In genomic region chr5:103461223-103461622, GRCh38 we compare ENCODE assay signal across 17 cellular contexts.
DNase-seq lines count a peak whose midpoint lies in the region; ATAC-seq and TF ChIP-seq lines count a peak whose summit lies in the region.
"Had no signal": no experiment of that assay in that cellular context is flagged by ENCODE, and none has a peak within 500 bp of the region (broad histone marks: within the 10 kb centered on the region; RNA-seq: fewer than 3 reads in every experiment).

No MANE protein-coding gene starts in this region.

- no peak overlapping the region for H3K27ac ChIP-seq in upper lobe of right lung

- CTCF ChIA-PET in GM10248 (lab: Yijun Ruan, JAX): interaction anchor here (1.3 to 1.4 kb wide), 2 partner anchors 16 to 237 kb away, joined by 4 to 5 read pairs; no protein-coding TSS in a partner anchor

- no peaks in the 10 kb centered on the region for H3K4me1 ChIP-seq in upper lobe of right lung

- no peaks in the 10 kb centered on the region for H3K9me3 ChIP-seq in upper lobe of right lung

- no peaks in the 10 kb centered on the region for H3K27me3 ChIP-seq in upper lobe of right lung

- TF ChIP-seq CTCF in GM10248 (IDR thresholded peaks at IDR 0.05; ENCODE audit: control extremely low read depth, extremely low read depth, low read depth, missing control alignments) (no peak), upper lobe of right lung (IDR thresholded peaks at IDR 0.05) (no peak)

- DNase-seq in Daoy (ENCODE audit: low read depth) (peak; percentile 66), M059J (ENCODE audit: low read depth) (peak; percentile 97), amniotic epithelial cell (ENCODE audit: low read depth) (peak; percentile 80), kidney glomerular epithelial cell (lab: John Stamatoyannopoulos, UW) (peak; percentile 80), GM10248 (ENCODE audit: extremely low spot score) (no peak), upper lobe of right lung (no peak)
- DNase-seq: activated CD4-positive, alpha-beta T cell treated with anti-CD3 and anti-CD28 coated beads, Interleukin-2, amount 50 U/mL, for 4 hours; C1 segment of cervical spinal cord; effector memory CD4-positive, alpha-beta T cell; glutamatergic neuron; naive B cell; retina; stimulated activated CD4-positive, alpha-beta T cell treated with anti-CD3 and anti-CD28 coated beads, Interleukin-2, amount 100 ng/mL, for 48 hours; T-helper 2 cell had no signal

- H3K4me3 ChIP-seq in upper lobe of right lung: no peak overlapping the region

- intact Hi-C loops in upper lobe of right lung (cut with DNase I): no loop called here

- H3K36me3 ChIP-seq in upper lobe of right lung: no peaks in the 10 kb centered on the region

- ATAC-seq in upper lobe of right lung: no peak
- ATAC-seq in GM18861 (IDR thresholded peaks at IDR 0.05; ENCODE audit: unreplicated experiment): no peak
- ATAC-seq in GM18870 (IDR thresholded peaks at IDR 0.05; ENCODE audit: unreplicated experiment): no peak
- ATAC-seq: stimulated activated effector memory CD8-positive, alpha-beta T cell treated with anti-CD3 and anti-CD28 coated beads, Interleukin-12 subunit alpha, Interleukin-12 subunit beta, amount 100 ng/mL, for 72 hours had no signal

- POLR2A ChIA-PET in GM10248 (lab: Yijun Ruan, JAX): no interaction called here

Comparison
In these comparisons a context has a peak if more than half of its experiments do, and no peak if none do; other contexts are left out.
1. DNase-seq: peak in Daoy (single experiment), M059J (single experiment), amniotic epithelial cell (single experiment) and kidney glomerular epithelial cell (single experiment); none in GM10248 (single experiment) and upper lobe of right lung (single experiment).